ENCODE assay signal across 1 cellular context in genomic region chr17:50467114-50467854, GRCh38.
TF ChIP-seq lines count a peak whose summit lies in the region.

No MANE protein-coding gene starts in this region.

TF ChIP-seq in HEK293, 187 proteins besides CTCF, POLR2A, EP300 and RAD21 (continued from another document):
- TF ChIP-seq PBX3 (CRISPR knock-in tag; IDR thresholded peaks at IDR 0.05) = no peak
- no peak for TF ChIP-seq PATZ1 (tag by site-specific recombination; IDR thresholded peaks at IDR 0.05)
